9 cellular contexts compared by ENCODE assay signal in the genomic region with DNA sequence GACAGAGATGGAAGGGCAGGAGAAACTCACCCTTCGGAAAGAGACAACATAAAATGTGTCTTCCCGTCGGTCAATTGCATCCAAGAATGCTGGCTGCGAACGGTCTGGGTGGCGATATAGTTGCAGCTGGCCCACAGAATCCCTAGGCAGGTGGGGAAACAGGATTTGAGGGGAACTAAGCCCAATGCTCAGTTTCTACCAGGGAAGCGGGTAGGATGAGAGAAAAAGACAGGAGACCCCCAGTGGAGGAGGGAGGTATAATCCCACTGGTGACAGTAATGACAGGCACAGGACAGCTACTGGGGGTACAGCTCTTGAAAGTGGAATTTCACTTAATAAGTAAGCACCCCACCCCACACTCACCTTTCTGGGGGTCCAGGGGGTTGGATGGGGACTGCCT. TPM values are rescaled to one million over a fixed set of nuclear protein-coding genes. Genes with fewer than 3 reads are reported as not detected.
A peak's percentile ranks its signal among the peaks of the same experiment; 100 is the strongest.
DNase-seq lines count a peak whose midpoint lies in the region; ATAC-seq and TF ChIP-seq lines count a peak whose summit lies in the region.
"Had no signal": no experiment of that assay in that cellular context is flagged by ENCODE, and none has a peak within 500 bp of the region (broad histone marks: within the 10 kb centered on the region; RNA-seq: fewer than 3 reads in every experiment).

No MANE protein-coding gene starts in this region.

- H3K36me3 ChIP-seq in BE2C, result peaks cover 32% of the 10 kb centered on the region
- peaks cover 66% of the 10 kb centered on the region for H3K36me3 ChIP-seq in WERI-Rb-1
- H3K36me3 ChIP-seq in lower lobe of right lung, result peaks cover 64% of the 10 kb centered on the region

- H3K4me1 ChIP-seq in BE2C (no peaks in the 10 kb centered on the region; the same call in 1 of the 2 replicates), lower lobe of right lung (peaks cover 53% of the 10 kb centered on the region)

- in situ Hi-C loops in GM13977 (cut with MboI; ENCODE audit: low pct_unique_long_range_greater_than_20kb, low sequenced_read_pairs, unreplicated experiment), result no loop called here

- peaks cover 3% of the 10 kb centered on the region for H3K4me1 Mint-ChIP-seq in activated CD8-positive, alpha-beta memory T cell treated with anti-CD3 and anti-CD28 coated beads, Interleukin-2, amount 10 ng/mL, durations not matched to agents 7 days and 5 days
- H3K4me1 Mint-ChIP-seq in activated T-helper 1 cell treated with anti-CD3 and anti-CD28 coated beads, Interleukin-12 subunit alpha, Interleukin-12 subunit beta, Interleukin-2, Interleukin-4 antibody, amounts not matched to agents 30 ng/mL and 10 ng/mL and 1 ng/mL, durations not matched to agents 14 hours and 24 hours and 36 hours (ENCODE audit: low read depth), result peaks cover 11% of the 10 kb centered on the region

- H3K9me3 Mint-ChIP-seq in activated CD8-positive, alpha-beta memory T cell treated with anti-CD3 and anti-CD28 coated beads, Interleukin-2, amount 10 ng/mL, durations not matched to agents 7 days and 5 days (ENCODE audit: low read depth), result no peaks in the 10 kb centered on the region
- H3K9me3 Mint-ChIP-seq in activated T-helper 1 cell treated with anti-CD3 and anti-CD28 coated beads, Interleukin-12 subunit alpha, Interleukin-12 subunit beta, Interleukin-2, Interleukin-4 antibody, amounts not matched to agents 30 ng/mL and 10 ng/mL and 1 ng/mL, durations not matched to agents 14 hours and 24 hours and 36 hours, result no peaks in the 10 kb centered on the region

- H3K27me3 Mint-ChIP-seq in activated CD8-positive, alpha-beta memory T cell treated with anti-CD3 and anti-CD28 coated beads, Interleukin-2, amount 10 ng/mL, durations not matched to agents 7 days and 5 days, result no peaks in the 10 kb centered on the region
- H3K27me3 Mint-ChIP-seq in activated T-helper 1 cell treated with anti-CD3 and anti-CD28 coated beads, Interleukin-12 subunit alpha, Interleukin-12 subunit beta, Interleukin-2, Interleukin-4 antibody, amounts not matched to agents 30 ng/mL and 10 ng/mL and 1 ng/mL, durations not matched to agents 14 hours and 24 hours and 36 hours (ENCODE audit: insufficient read depth), result no peaks in the 10 kb centered on the region

- H3K27me3 ChIP-seq in BE2C (peaks cover 2% of the 10 kb centered on the region; the same call in 1 of the 2 replicates), WERI-Rb-1 (ENCODE audit: insufficient read depth, low read depth, severe bottlenecking) (no peaks in the 10 kb centered on the region), lower lobe of right lung (ENCODE audit: low read depth) (no peaks in the 10 kb centered on the region)

- ATAC-seq in lower lobe of right lung, result no peak
- ATAC-seq in HG03521 (IDR thresholded peaks at IDR 0.05; ENCODE audit: unreplicated experiment), result no peak
- ATAC-seq in activated CD8-positive, alpha-beta memory T cell treated with anti-CD3 and anti-CD28 coated beads, Interleukin-2, amount 10 ng/mL, durations not matched to agents 7 days and 5 days, result no peak

- CTCF ChIA-PET in activated CD8-positive, alpha-beta memory T cell treated with anti-CD3 and anti-CD28 coated beads, Interleukin-2, amount 10 ng/mL, durations not matched to agents 7 days and 5 days (lab: Charles Lee), result interaction anchor here (1.1 to 3.9 kb wide), 2 partner anchors 12 to 24 kb away, joined by 4 to 47 read pairs; partner anchors contain the start of genes ATF6B and FKBPL

- intact Hi-C loops in lower lobe of right lung (cut with DNase I), result no loop called here
- intact Hi-C loops in activated T-helper 1 cell treated with anti-CD3 and anti-CD28 coated beads, Interleukin-12 subunit alpha, Interleukin-12 subunit beta, Interleukin-2, Interleukin-4 antibody, amounts not matched to agents 30 ng/mL and 10 ng/mL and 1 ng/mL, durations not matched to agents 14 hours and 24 hours and 36 hours (cut with micrococcal nuclease), result loop anchor here (2.0 kb wide), 1 partner anchor 682 kb away; no protein-coding TSS in a partner anchor

- H3K36me3 Mint-ChIP-seq in activated CD8-positive, alpha-beta memory T cell treated with anti-CD3 and anti-CD28 coated beads, Interleukin-2, amount 10 ng/mL, durations not matched to agents 7 days and 5 days, result peaks cover 33% of the 10 kb centered on the region
- peaks cover 46% of the 10 kb centered on the region for H3K36me3 Mint-ChIP-seq in activated T-helper 1 cell treated with anti-CD3 and anti-CD28 coated beads, Interleukin-12 subunit alpha, Interleukin-12 subunit beta, Interleukin-2, Interleukin-4 antibody, amounts not matched to agents 30 ng/mL and 10 ng/mL and 1 ng/mL, durations not matched to agents 14 hours and 24 hours and 36 hours (ENCODE audit: low read depth)

- no peak overlapping the region for H3K4me3 Mint-ChIP-seq in activated CD8-positive, alpha-beta memory T cell treated with anti-CD3 and anti-CD28 coated beads, Interleukin-2, amount 10 ng/mL, durations not matched to agents 7 days and 5 days
- H3K4me3 Mint-ChIP-seq in activated T-helper 1 cell treated with anti-CD3 and anti-CD28 coated beads, Interleukin-12 subunit alpha, Interleukin-12 subunit beta, Interleukin-2, Interleukin-4 antibody, amounts not matched to agents 30 ng/mL and 10 ng/mL and 1 ng/mL, durations not matched to agents 14 hours and 24 hours and 36 hours, result no peak overlapping the region

- H3K27ac ChIP-seq in WERI-Rb-1 (no peak overlapping the region), lower lobe of right lung (peak overlapping the region; percentile 11)

- no peak overlapping the region for H3K4me3 ChIP-seq in BE2C (ENCODE audit: low read depth, low read length)
- no peak overlapping the region for H3K4me3 ChIP-seq in WERI-Rb-1 (ENCODE audit: low read depth, low read length)
- no peak overlapping the region for H3K4me3 ChIP-seq in lower lobe of right lung

- TF ChIP-seq CTCF in BE2C (IDR thresholded peaks at IDR 0.05; ENCODE audit: low read depth, low read length) (peak; percentile 69), GM13977 (IDR thresholded peaks at IDR 0.05; ENCODE audit: extremely low read depth, insufficient read depth, missing control alignments) (peak; percentile 14), WERI-Rb-1 (IDR thresholded peaks at IDR 0.05; ENCODE audit: low read depth, low read length) (peak; percentile 90), lower lobe of right lung (IDR thresholded peaks at IDR 0.05) (peak; percentile 29)

- H3K9me3 ChIP-seq in BE2C (no peaks in the 10 kb centered on the region), WERI-Rb-1 (ENCODE audit: severe bottlenecking) (no peaks in the 10 kb centered on the region), lower lobe of right lung (no peaks in the 10 kb centered on the region)

- DNase-seq in BE2C, result peak; percentile 56
- peak; percentile 42 for DNase-seq in GM13977 (ENCODE audit: low spot score)
- DNase-seq in WERI-Rb-1, result peak; percentile 81
- no peak for DNase-seq in lower lobe of right lung
- no peak for DNase-seq in MV-4-11 (lab: John Stamatoyannopoulos, UW)
- no peak for DNase-seq in activated CD8-positive, alpha-beta memory T cell treated with anti-CD3 and anti-CD28 coated beads, Interleukin-2, amount 10 ng/mL, durations not matched to agents 7 days and 5 days
- no peak for DNase-seq in activated T-helper 1 cell treated with anti-CD3 and anti-CD28 coated beads, Interleukin-12 subunit alpha, Interleukin-12 subunit beta, Interleukin-2, Interleukin-4 antibody, amounts not matched to agents 30 ng/mL and 10 ng/mL and 1 ng/mL, durations not matched to agents 14 hours and 24 hours and 36 hours (ENCODE audit: low spot score)
- DNase-seq: activated gamma-delta T cell had no signal

- H3K27ac Mint-ChIP-seq in activated CD8-positive, alpha-beta memory T cell treated with anti-CD3 and anti-CD28 coated beads, Interleukin-2, amount 10 ng/mL, durations not matched to agents 7 days and 5 days, result no peak overlapping the region
- no peak overlapping the region for H3K27ac Mint-ChIP-seq in activated T-helper 1 cell treated with anti-CD3 and anti-CD28 coated beads, Interleukin-12 subunit alpha, Interleukin-12 subunit beta, Interleukin-2, Interleukin-4 antibody, amounts not matched to agents 30 ng/mL and 10 ng/mL and 1 ng/mL, durations not matched to agents 14 hours and 24 hours and 36 hours

RNA-seq across cellular contexts. Expression of gene TNXB, which starts 7.5 kb away (rescaled TPM):
- polyA plus RNA-seq in BE2C (2012; ENCODE audit: insufficient read depth, insufficient read length, low read depth), result 1.1 TPM
- 120 TPM for total RNA-seq in lower lobe of right lung
- total RNA-seq in activated CD8-positive, alpha-beta memory T cell treated with anti-CD3 and anti-CD28 coated beads, Interleukin-2, amount 10 ng/mL, durations not matched to agents 7 days and 5 days, result 1 to 10 TPM; 3.1 to 5.5 TPM
- 2.0 and 4.4 TPM in 2 replicates for total RNA-seq in activated T-helper 1 cell treated with anti-CD3 and anti-CD28 coated beads, Interleukin-12 subunit alpha, Interleukin-12 subunit beta, Interleukin-2, Interleukin-4 antibody, amounts not matched to agents 30 ng/mL and 10 ng/mL and 1 ng/mL, durations not matched to agents 14 hours and 24 hours and 36 hours

RNA-seq across cellular contexts. Expression of gene ATF6B, which starts 11.4 kb away (rescaled TPM):
- polyA plus RNA-seq in BE2C (2012; ENCODE audit: insufficient read depth, insufficient read length, low read depth), result 157 TPM
- 83.7 TPM for total RNA-seq in lower lobe of right lung
- total RNA-seq in activated CD8-positive, alpha-beta memory T cell treated with anti-CD3 and anti-CD28 coated beads, Interleukin-2, amount 10 ng/mL, durations not matched to agents 7 days and 5 days, result 100 to 1,000 TPM; 119 to 135 TPM
- 80.1 and 97.6 TPM in 2 replicates for total RNA-seq in activated T-helper 1 cell treated with anti-CD3 and anti-CD28 coated beads, Interleukin-12 subunit alpha, Interleukin-12 subunit beta, Interleukin-2, Interleukin-4 antibody, amounts not matched to agents 30 ng/mL and 10 ng/mL and 1 ng/mL, durations not matched to agents 14 hours and 24 hours and 36 hours

RNA-seq across cellular contexts. Expression of gene FKBPL, which starts 13.4 kb away (rescaled TPM):
- 15.7 TPM for polyA plus RNA-seq in BE2C (2012; ENCODE audit: insufficient read depth, insufficient read length, low read depth)
- 5.8 TPM for total RNA-seq in lower lobe of right lung
- total RNA-seq in activated CD8-positive, alpha-beta memory T cell treated with anti-CD3 and anti-CD28 coated beads, Interleukin-2, amount 10 ng/mL, durations not matched to agents 7 days and 5 days, result 1 to 10 TPM; 7.4 to 7.9 TPM
- 4.8 and 6.0 TPM in 2 replicates for total RNA-seq in activated T-helper 1 cell treated with anti-CD3 and anti-CD28 coated beads, Interleukin-12 subunit alpha, Interleukin-12 subunit beta, Interleukin-2, Interleukin-4 antibody, amounts not matched to agents 30 ng/mL and 10 ng/mL and 1 ng/mL, durations not matched to agents 14 hours and 24 hours and 36 hours

RNA-seq across cellular contexts. Expression of gene PRRT1, which starts 35.1 kb away (rescaled TPM):
- 2.4 TPM for polyA plus RNA-seq in BE2C (2012; ENCODE audit: insufficient read depth, insufficient read length, low read depth)
- total RNA-seq in lower lobe of right lung, result 1.2 TPM
- total RNA-seq in activated CD8-positive, alpha-beta memory T cell treated with anti-CD3 and anti-CD28 coated beads, Interleukin-2, amount 10 ng/mL, durations not matched to agents 7 days and 5 days, result under 1 TPM; 0.23 to 0.28 TPM
- total RNA-seq in activated T-helper 1 cell treated with anti-CD3 and anti-CD28 coated beads, Interleukin-12 subunit alpha, Interleukin-12 subunit beta, Interleukin-2, Interleukin-4 antibody, amounts not matched to agents 30 ng/mL and 10 ng/mL and 1 ng/mL, durations not matched to agents 14 hours and 24 hours and 36 hours, result 0.24 and 0.57 TPM in 2 replicates

RNA-seq across cellular contexts. Expression of gene PPT2, which starts 37.3 kb away (rescaled TPM):
- polyA plus RNA-seq in BE2C (2012; ENCODE audit: insufficient read depth, insufficient read length, low read depth), result 159 TPM
- total RNA-seq in lower lobe of right lung, result 13.7 TPM
- 10 to 100 TPM; 13.9 to 21.9 TPM for total RNA-seq in activated CD8-positive, alpha-beta memory T cell treated with anti-CD3 and anti-CD28 coated beads, Interleukin-2, amount 10 ng/mL, durations not matched to agents 7 days and 5 days
- 12.4 and 17.1 TPM in 2 replicates for total RNA-seq in activated T-helper 1 cell treated with anti-CD3 and anti-CD28 coated beads, Interleukin-12 subunit alpha, Interleukin-12 subunit beta, Interleukin-2, Interleukin-4 antibody, amounts not matched to agents 30 ng/mL and 10 ng/mL and 1 ng/mL, durations not matched to agents 14 hours and 24 hours and 36 hours

Comparison
In these comparisons a context has a peak if more than half of its experiments do, and no peak if none do; other contexts are left out.
1. DNase-seq: peak in BE2C (single experiment), GM13977 (single experiment) and WERI-Rb-1 (single experiment); none in lower lobe of right lung (single experiment), MV-4-11 (single experiment), activated CD8-positive, alpha-beta memory T cell treated with anti-CD3 and anti-CD28 coated beads, Interleukin-2, amount 10 ng/mL, durations not matched to agents 7 days and 5 days (single experiment) and activated T-helper 1 cell treated with anti-CD3 and anti-CD28 coated beads, Interleukin-12 subunit alpha, Interleukin-12 subunit beta, Interleukin-2, Interleukin-4 antibody, amounts not matched to agents 30 ng/mL and 10 ng/mL and 1 ng/mL, durations not matched to agents 14 hours and 24 hours and 36 hours (single experiment).
2. CTCF ChIP-seq: peak in every context shown above with its lines; median percentile 90 in WERI-Rb-1; 69 in BE2C; 29 in lower lobe of right lung; 14 in GM13977.
3. RNA of gene TNXB, which starts 7.5 kb away (total RNA-seq): 120 TPM in lower lobe of right lung (single experiment); 3.1 to 5.5 TPM in activated CD8-positive, alpha-beta memory T cell treated with anti-CD3 and anti-CD28 coated beads, Interleukin-2, amount 10 ng/mL, durations not matched to agents 7 days and 5 days and 2.0 to 4.4 TPM in activated T-helper 1 cell treated with anti-CD3 and anti-CD28 coated beads, Interleukin-12 subunit alpha, Interleukin-12 subunit beta, Interleukin-2, Interleukin-4 antibody, amounts not matched to agents 30 ng/mL and 10 ng/mL and 1 ng/mL, durations not matched to agents 14 hours and 24 hours and 36 hours; every median in the first group is over 10 times any median in the second.